8 cellular contexts compared by ENCODE assay signal in genomic region chr5:18765304-18765703, GRCh38.
"Had no signal": no experiment of that assay in that cellular context is flagged by ENCODE, and none has a peak within 500 bp of the region (broad histone marks: within the 10 kb centered on the region; RNA-seq: fewer than 3 reads in every experiment).

No MANE protein-coding gene starts in this region.

- H2AFZ ChIP-seq: GM23248 had no signal

- H3K9ac ChIP-seq: GM23248 had no signal

- H3K9me3 ChIP-seq: HAP-1 had no signal

- DNase-seq: GM23248, GOT3, H7, HFFc6, KG1 had no signal

- H3K4me1 ChIP-seq: HAP-1 had no signal

- H3K4me3 ChIP-seq: GM23248, HAP-1 had no signal

- H3K27ac ChIP-seq: GM23248, HL-60 had no signal

- H3K36me3 ChIP-seq: HAP-1 had no signal

- ATAC-seq: HCT116 had no signal
